17 cellular contexts compared by ENCODE assay signal in genomic region chr14:104732931-104733681, GRCh38. TPM values are rescaled to one million over a fixed set of nuclear protein-coding genes. Genes with fewer than 3 reads are reported as not detected.
DNase-seq lines count a peak whose midpoint lies in the region; ATAC-seq and TF ChIP-seq lines count a peak whose summit lies in the region.
"Had no signal": no experiment of that assay in that cellular context is flagged by ENCODE, and none has a peak within 500 bp of the region (broad histone marks: within the 10 kb centered on the region; RNA-seq: fewer than 3 reads in every experiment).

No MANE protein-coding gene starts in this region.

- peak overlapping the region in 8 of 11 experiments; percentile 5 to 64 (median 58); a peak in 13 of 22 replicates for H3K27ac ChIP-seq in BLaER1 treated with 17β-estradiol and CSF1 and Interleukin-3, amounts not matched to agents 10 nM and 100 nM
- peak overlapping the region; percentile 99 for H3K27ac ChIP-seq in RWPE1
- H3K27ac ChIP-seq in gastroesophageal sphincter: peak overlapping the region in 3 of 4 donors; percentile 31 to 85 (median 44)
- peak overlapping the region; percentile 96 for H3K27ac ChIP-seq in psoas muscle
- H3K27ac ChIP-seq: body of pancreas, SK-N-MC had no signal

- H3K27me3 ChIP-seq in BLaER1 treated with 17β-estradiol and CSF1 and Interleukin-3, amounts not matched to agents 10 nM and 100 nM: no peaks in the 10 kb centered on the region
- H3K27me3 ChIP-seq in gastroesophageal sphincter: no peaks in the 10 kb centered on the region
- no peaks in the 10 kb centered on the region for H3K27me3 ChIP-seq in psoas muscle (ENCODE audit: insufficient read depth in 3 of 3, low read length in 2 of 3)
- H3K27me3 ChIP-seq: body of pancreas had no signal

- 100% methylated on average over 3 of the region's 23 CpGs; no CpG with 5 or more reads in 1 of the 2 donors for WGBS in gastroesophageal sphincter (ENCODE audit: low coverage in 1 of 2), 2 donors
- 57 to 82% (median 58%) methylated on average over 21 to 23 of the region's 23 CpGs for WGBS in psoas muscle, 3 donors

- CTCF ChIA-PET in RWPE1 (lab: Yijun Ruan, JAX): interaction anchor here (0.6 to 2.0 kb wide), 2 partner anchors 10 to 102 kb away, joined by 4 to 8 read pairs; partner anchors contain the start of gene ADSS1

- peak overlapping the region; percentile 31 to 80 (median 62); a peak in 21 of 22 replicates for H3K4me2 ChIP-seq in BLaER1 treated with 17β-estradiol and CSF1 and Interleukin-3, amounts not matched to agents 10 nM and 100 nM

- peaks cover 0 to 22% (median 0%) of the 10 kb centered on the region in 11 experiments; a peak in 2 of 22 replicates for H4K20me1 ChIP-seq in BLaER1 treated with 17β-estradiol and CSF1 and Interleukin-3, amounts not matched to agents 10 nM and 100 nM

- TF ChIP-seq POLR2A in gastroesophageal sphincter (IDR thresholded peaks at IDR 0.05): no peak

- TF ChIP-seq CTCF in RWPE1 (conservative IDR thresholded peaks at IDR 0.05; ENCODE audit: low read depth): no peak
- TF ChIP-seq CTCF in gastroesophageal sphincter (IDR thresholded peaks at IDR 0.05): no peak
- TF ChIP-seq CTCF in psoas muscle (IDR thresholded peaks at IDR 0.05): no peak

- peaks cover 18 to 37% (median 31%) of the 10 kb centered on the region in 10 experiments; a peak in 19 of 20 replicates for H3K4me1 ChIP-seq in BLaER1 treated with 17β-estradiol and CSF1 and Interleukin-3, amounts not matched to agents 10 nM and 100 nM
- H3K4me1 ChIP-seq in gastroesophageal sphincter (peaks cover 0 to 61% (median 22%) of the 10 kb centered on the region in 3 donors), psoas muscle (peaks cover 76% of the 10 kb centered on the region)

- no peak for TF ChIP-seq EP300 in gastroesophageal sphincter (IDR thresholded peaks at IDR 0.05)

- H3K4me3 ChIP-seq in BLaER1 treated with 17β-estradiol and CSF1 and Interleukin-3, amounts not matched to agents 10 nM and 100 nM: no peak overlapping the region
- no peak overlapping the region for H3K4me3 ChIP-seq in gastroesophageal sphincter
- no peak overlapping the region for H3K4me3 ChIP-seq in psoas muscle
- H3K4me3 ChIP-seq: body of pancreas, SK-N-MC had no signal

- DNase-seq in RWPE1 (ENCODE audit: low spot score) (peak; percentile 71), psoas muscle (peak in 1 of 2 donors; percentile 61), NCI-H510A treated with DMSO at 0.1 percent for 48 hours (lab: John Stamatoyannopoulos, UW) (no peak), NCI-H524 (lab: John Stamatoyannopoulos, UW) (no peak), GF-D8 (lab: John Stamatoyannopoulos, UW) (no peak)
- no peak for DNase-seq in central memory CD4-positive, alpha-beta T cell
- DNase-seq: activated CD4-positive, alpha-beta T cell treated with anti-CD3 and anti-CD28 coated beads for 48 hours; activated naive CD4-positive, alpha-beta T cell treated with anti-CD3 and anti-CD28 coated beads, Interleukin-2, amount 10 ng/mL, durations not matched to agents 7 days and 5 days; GDM1; hippocampal formation; naive thymus-derived CD8-positive, alpha-beta T cell; NCI-H1436 treated with DMSO at 0.1 percent for 48 hours; stimulated activated naive CD8-positive, alpha-beta T cell treated with anti-CD3 and anti-CD28 coated beads, Interleukin-15, amount 100 ng/mL, for 72 hours had no signal

- H3K9me3 ChIP-seq in BLaER1 treated with 17β-estradiol and CSF1 and Interleukin-3, amounts not matched to agents 10 nM and 100 nM (replicated peaks in 1 of 11): no peaks in the 10 kb centered on the region
- no peaks in the 10 kb centered on the region for H3K9me3 ChIP-seq in gastroesophageal sphincter
- H3K9me3 ChIP-seq in psoas muscle: no peaks in the 10 kb centered on the region
- H3K9me3 ChIP-seq: body of pancreas had no signal

- POLR2A ChIA-PET in RWPE1 (lab: Yijun Ruan, JAX; ENCODE audit: low non-redundant PET): interaction anchor here (0.6 kb wide), 2 partner anchors 8 to 73 kb away, joined by 3 to 6 read pairs; no protein-coding TSS in a partner anchor

- H3K9ac ChIP-seq in BLaER1 treated with 17β-estradiol and CSF1 and Interleukin-3, amounts not matched to agents 10 nM and 100 nM: peak overlapping the region in 10 of 11 experiments; percentile 11 to 67 (median 50); a peak in 17 of 22 replicates

- ATAC-seq in gastroesophageal sphincter (no peak), psoas muscle (peak in 3 of 4 donors; percentile 4 to 21 (median 13))
- ATAC-seq: naive thymus-derived CD8-positive, alpha-beta T cell; stimulated activated naive CD8-positive, alpha-beta T cell treated with anti-CD3 and anti-CD28 coated beads, Interleukin-15, amount 100 ng/mL, for 72 hours had no signal

- no peaks in the 10 kb centered on the region for H3K36me3 ChIP-seq in BLaER1 treated with 17β-estradiol and CSF1 and Interleukin-3, amounts not matched to agents 10 nM and 100 nM
- no peaks in the 10 kb centered on the region for H3K36me3 ChIP-seq in gastroesophageal sphincter
- peaks cover 0 to 9% of the 10 kb centered on the region in 2 donors for H3K36me3 ChIP-seq in psoas muscle (ENCODE audit: insufficient read depth in 1 of 2, low read depth in 1 of 2)

- intact Hi-C loops in psoas muscle (cut with DNase I): no loop called here

RNA-seq across cellular contexts. Expression of gene ADSS1, which starts 9.1 kb away (rescaled TPM):
- total RNA-seq in gastroesophageal sphincter (10 to 100 TPM in 2 of 4 donors, 1 to 10 TPM in 2; 5.1 to 32.2 (median 8.8) TPM), psoas muscle (100 to 1,000 TPM; 201 to 359 (median 278) TPM)
- 100 to 1,000 TPM; 187 to 394 (median 300) TPM for polyA plus RNA-seq in psoas muscle

RNA-seq across cellular contexts. Expression of gene SIVA1, which starts 19.8 kb away (rescaled TPM):
- total RNA-seq in gastroesophageal sphincter (100 to 1,000 TPM; 188 to 513 (median 363) TPM), psoas muscle (100 to 1,000 TPM in 1 of 4 donors, 10 to 100 TPM in 3; 55.8 to 105 (median 84.5) TPM)
- polyA plus RNA-seq in psoas muscle: 100 to 1,000 TPM; 147 to 233 (median 233) TPM

RNA-seq across cellular contexts. Expression of gene INF2, which starts 43.7 kb away (rescaled TPM):
- total RNA-seq in gastroesophageal sphincter (100 to 1,000 TPM in 1 of 4 donors, 10 to 100 TPM in 3; 44.6 to 102 (median 64.7) TPM), psoas muscle (10 to 100 TPM; 16.4 to 26.3 (median 23.4) TPM)
- 10 to 100 TPM; 12.0 to 29.1 (median 12.8) TPM for polyA plus RNA-seq in psoas muscle

Comparison
In these comparisons a context has a peak if more than half of its experiments do, and no peak if none do; other contexts are left out.
1. H3K27ac ChIP-seq: peak in every context shown above with its lines; median percentile 99 in RWPE1; 96 in psoas muscle; 58 in BLaER1 treated with 17β-estradiol and CSF1 and Interleukin-3, amounts not matched to agents 10 nM and 100 nM; 44 in gastroesophageal sphincter.
2. RNA of gene ADSS1, which starts 9.1 kb away (total RNA-seq): 201 to 359 TPM in psoas muscle; 5.1 to 32.2 TPM in gastroesophageal sphincter; every median in the first group is over 4 times any median in the second.